Comparison of ENCODE assay signal across 1 cellular context in the genomic region with DNA sequence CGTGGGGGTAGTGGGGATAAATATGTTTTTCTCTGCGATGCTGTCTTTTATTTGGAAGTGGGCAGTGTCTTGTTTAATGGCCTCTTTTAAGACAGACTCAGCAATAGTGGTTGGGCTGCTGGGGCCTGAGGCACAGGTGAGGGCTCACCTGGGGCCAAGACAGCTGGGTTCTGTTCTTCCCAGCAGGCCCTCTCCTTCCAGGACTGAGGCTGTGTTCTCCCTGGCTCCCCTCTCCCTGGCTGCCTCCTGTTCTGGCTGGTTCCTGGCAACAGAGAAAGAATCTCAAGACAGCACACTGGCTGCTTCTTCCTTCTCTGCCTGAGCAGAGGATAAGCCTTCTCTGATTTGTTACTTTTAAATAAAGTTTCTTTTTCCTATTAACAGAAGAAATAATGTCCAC.
TF ChIP-seq lines count a peak whose summit lies in the region.

No MANE protein-coding gene starts in this region.

TF ChIP-seq in SK-N-SH, 30 proteins besides CTCF, POLR2A, EP300 and RAD21 (continued from another document):
- TF ChIP-seq, protein P1, sequence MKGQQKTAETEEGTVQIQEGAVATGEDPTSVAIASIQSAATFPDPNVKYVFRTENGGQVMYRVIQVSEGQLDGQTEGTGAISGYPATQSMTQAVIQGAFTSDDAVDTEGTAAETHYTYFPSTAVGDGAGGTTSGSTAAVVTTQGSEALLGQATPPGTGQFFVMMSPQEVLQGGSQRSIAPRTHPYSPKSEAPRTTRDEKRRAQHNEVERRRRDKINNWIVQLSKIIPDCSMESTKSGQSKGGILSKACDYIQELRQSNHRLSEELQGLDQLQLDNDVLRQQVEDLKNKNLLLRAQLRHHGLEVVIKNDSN (IDR thresholded peaks at IDR 0.05; ENCODE audit: borderline replicate concordance, low read depth) = no peak
- TF ChIP-seq RXRA (IDR thresholded peaks at IDR 0.05; ENCODE audit: borderline replicate concordance, low read depth) = no peak
- TF ChIP-seq RFX5 (IDR thresholded peaks at IDR 0.05; ENCODE audit: low read length) = no peak
- no peak for TF ChIP-seq TEAD4 (IDR thresholded peaks at IDR 0.05; ENCODE audit: borderline replicate concordance, insufficient read depth)
- TF ChIP-seq JUND (IDR thresholded peaks at IDR 0.05) = no peak
- no peak for TF ChIP-seq ELF1 (IDR thresholded peaks at IDR 0.05)
- no peak for TF ChIP-seq EZH2phosphoT487 (IDR thresholded peaks at IDR 0.05; ENCODE audit: borderline replicate concordance, low read depth)
- TF ChIP-seq NFIC (IDR thresholded peaks at IDR 0.05; ENCODE audit: borderline replicate concordance) = no peak
- no peak for TF ChIP-seq POLR2AphosphoS5 (IDR thresholded peaks at IDR 0.05; ENCODE audit: low read depth, low read length)
TF ChIP-seq in SK-N-SH: peak in this region for 0.
